ENCODE assay signal across 8 cellular contexts in the genomic region with DNA sequence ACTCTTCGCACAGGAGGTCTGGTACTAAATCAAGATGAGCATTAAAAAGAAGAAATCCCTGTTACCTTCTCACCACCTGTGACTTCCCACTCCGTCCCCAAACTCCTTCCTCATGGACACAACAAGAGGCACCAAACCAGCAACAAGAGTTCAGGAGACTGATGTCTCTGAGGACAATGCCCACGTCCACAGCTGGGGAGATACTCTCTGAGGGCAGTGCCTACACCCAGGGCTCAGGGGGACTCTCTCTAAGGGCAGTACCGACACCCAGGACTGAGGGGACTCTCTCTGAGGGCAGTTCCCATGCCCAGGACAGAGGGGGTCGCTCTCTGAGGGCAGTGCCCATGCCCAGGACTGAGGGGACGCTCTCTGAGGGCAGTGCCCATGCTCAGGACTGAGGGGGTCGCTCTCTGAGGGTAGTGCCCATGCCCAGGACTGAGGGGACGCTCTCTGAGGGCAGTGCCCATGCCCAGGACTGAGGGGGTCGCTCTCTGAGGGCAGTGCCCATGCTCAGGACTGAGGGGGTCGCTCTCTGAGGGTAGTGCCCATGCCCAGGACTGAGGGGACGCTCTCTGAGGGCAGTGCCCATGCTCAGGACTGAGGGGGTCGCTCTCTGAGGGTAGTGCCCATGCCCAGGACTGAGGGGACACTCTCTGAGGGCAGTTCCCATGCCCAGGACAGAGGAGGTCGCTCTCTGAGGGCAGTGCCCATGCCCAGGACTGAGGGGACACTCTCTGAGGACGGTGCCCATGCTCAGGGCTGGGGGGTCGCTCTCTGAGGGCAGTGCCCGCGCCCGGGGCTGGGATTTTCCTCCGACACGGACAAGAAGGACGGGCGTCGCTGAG. TPM values are rescaled to one million over a fixed set of nuclear protein-coding genes. Genes with fewer than 3 reads are reported as not detected.
A peak's percentile ranks its signal among the peaks of the same experiment; 100 is the strongest.
DNase-seq lines count a peak whose midpoint lies in the region; ATAC-seq, FAIRE-seq and TF ChIP-seq lines count a peak whose summit lies in the region.
"Not testable (repeated sequence)": the region's sequence is repeated elsewhere in the genome, so short reads cannot be mapped to it uniquely, and the experiment has no call there.

No MANE protein-coding gene starts in this region.

- 40% methylated on average over 1 of the region's 23 CpGs; no CpG with 5 or more reads in 1 of the 2 experiments for WGBS in IMR-90 (ENCODE audit: extremely low coverage in 2 of 2, insufficient read length in 1 of 2), 2 experiments

- peak overlapping the region; percentile 25 for H3K4ac ChIP-seq in IMR-90 (ENCODE audit: low read depth, low read length)

- in situ Hi-C loops in IMR-90 (cut with MboI; ENCODE audit: low sequenced_read_pairs) = not testable (repeated sequence)

- peaks cover 33% of the 10 kb centered on the region for H3K4me1 Mint-ChIP-seq in activated naive CD8-positive, alpha-beta T cell treated with anti-CD3 and anti-CD28 coated beads for 36 hours
- H3K4me1 Mint-ChIP-seq in endothelial cell (ENCODE audit: unreplicated experiment) (peaks cover 16% of the 10 kb centered on the region), neural progenitor cell (peaks cover 29% of the 10 kb centered on the region)

- not testable (repeated sequence) for TF ChIP-seq RAD21 in IMR-90 (IDR thresholded peaks at IDR 0.05; ENCODE audit: low read length)

- peak overlapping the region; percentile 73 for H4K91ac ChIP-seq in IMR-90 (ENCODE audit: insufficient read depth, low read depth, low read length)

- H2AFZ ChIP-seq in IMR-90 (replicated peaks; ENCODE audit: low read length, poor library complexity) = peak overlapping the region; percentile 92
- peak overlapping the region; percentile 92 for H2AFZ ChIP-seq in keratinocyte (ENCODE audit: control insufficient read depth, low read length)
- H2AFZ ChIP-seq in neural progenitor cell (replicated peaks) = not testable (repeated sequence)

- H2BK15ac ChIP-seq in IMR-90 (ENCODE audit: low read depth, low read length) = not testable (repeated sequence)

- peak overlapping the region; percentile 39 for H2BK5ac ChIP-seq in IMR-90 (ENCODE audit: low read depth, low read length, poor library complexity, severe bottlenecking)

- not testable (repeated sequence) for H4K5ac ChIP-seq in IMR-90 (ENCODE audit: low read depth, low read length)

- 0 out of 2 replicates have a peak overlapping the region, but pooled peaks have one; percentile 35 for H3K56ac ChIP-seq in IMR-90 (ENCODE audit: extremely low read depth, insufficient read depth, low read length)

- not testable (repeated sequence) for H3K18ac ChIP-seq in IMR-90 (ENCODE audit: low read depth, low read length)

- CTCF ChIA-PET in IMR-90 (lab: Yijun Ruan, JAX) = interaction anchor here (0.6 kb wide), 1 partner anchor 39 kb away, joined by 3 read pairs; no protein-coding TSS in a partner anchor

- H3K14ac ChIP-seq in IMR-90 (replicated peaks; ENCODE audit: low read depth, low read length) = peak overlapping the region; percentile 75

- peak overlapping the region; percentile 99 for H2AK9ac ChIP-seq in IMR-90 (replicated peaks; ENCODE audit: low read depth, low read length, poor library complexity)

- H4K20me1 ChIP-seq in BLaER1; IMR-90 (ENCODE audit: insufficient read depth, low read length); keratinocyte (ENCODE audit: control insufficient read depth, extremely low read depth, insufficient read depth, low read length): not testable (repeated sequence)
- H4K20me1 ChIP-seq in neural progenitor cell (ENCODE audit: low read depth) = peaks cover 14% of the 10 kb centered on the region

- peaks cover 52% of the 10 kb centered on the region for H3K36me3 ChIP-seq in BLaER1
- not testable (repeated sequence) for H3K36me3 ChIP-seq in IMR-90 (ENCODE audit: control insufficient read depth, insufficient read depth, low read length); keratinocyte (ENCODE audit: control insufficient read depth in 2 of 2, extremely low read depth in 1 of 2, insufficient read depth in 2 of 2, low read length in 2 of 2); neural progenitor cell
- peaks cover 52% of the 10 kb centered on the region for H3K36me3 ChIP-seq in SJSA1

- TF ChIP-seq CTCF in IMR-90 (conservative IDR thresholded peaks at IDR 0.05; ENCODE audit: low read depth, low read length); endothelial cell (IDR thresholded peaks at IDR 0.05; ENCODE audit: unreplicated experiment); keratinocyte (optimal IDR thresholded peaks at IDR 0.05 in 1 of 3, IDR thresholded peaks at IDR 0.05 in 1 of 3, conservative IDR thresholded peaks at IDR 0.05 in 1 of 3; ENCODE audit: extremely low read depth in 1 of 3, insufficient read depth in 2 of 3, low read length in 3 of 3); neural progenitor cell (IDR thresholded peaks at IDR 0.05): not testable (repeated sequence)

- H3K27me3 Mint-ChIP-seq in activated naive CD8-positive, alpha-beta T cell treated with anti-CD3 and anti-CD28 coated beads for 36 hours; endothelial cell (ENCODE audit: unreplicated experiment); neural progenitor cell (ENCODE audit: insufficient read depth, low read depth): not testable (repeated sequence)

- peak overlapping the region; percentile 85 for H3K4me3 Mint-ChIP-seq in activated naive CD8-positive, alpha-beta T cell treated with anti-CD3 and anti-CD28 coated beads for 36 hours
- H3K4me3 Mint-ChIP-seq in endothelial cell (ENCODE audit: unreplicated experiment) (peak overlapping the region; percentile 92), neural progenitor cell (peak overlapping the region; percentile 87)

- not testable (repeated sequence) for BruUV-seq in IMR-90 (replicated peaks; lab: Mats Ljungman, UMichigan)

- peaks cover 43% of the 10 kb centered on the region for H3K4me1 ChIP-seq in BLaER1
- not testable (repeated sequence) for H3K4me1 ChIP-seq in IMR-90 (ENCODE audit: control insufficient read depth, insufficient read depth, low read length)
- peaks cover 27% of the 10 kb centered on the region for H3K4me1 ChIP-seq in SJSA1 (replicated peaks)
- peaks cover 12% of the 10 kb centered on the region for H3K4me1 ChIP-seq in keratinocyte (ENCODE audit: control insufficient read depth, extremely low read depth, insufficient read depth, low read length)
- peaks cover 18% of the 10 kb centered on the region for H3K4me1 ChIP-seq in neural progenitor cell

- not testable (repeated sequence) for DNase-seq in IMR-90; SJSA1 (ENCODE audit: low read depth in 1 of 2, low spot score in 2 of 2); activated naive CD8-positive, alpha-beta T cell treated with anti-CD3 and anti-CD28 coated beads for 36 hours; endothelial cell (ENCODE audit: low spot score); keratinocyte (ENCODE audit: low read depth, low spot score); neural progenitor cell (ENCODE audit: low spot score)
- peak in 1 of 49 donors; percentile 62 for DNase-seq in substantia nigra (lab: John Stamatoyannopoulos, UW)

- peak overlapping the region; percentile 90 for H3K27ac Mint-ChIP-seq in activated naive CD8-positive, alpha-beta T cell treated with anti-CD3 and anti-CD28 coated beads for 36 hours
- peak overlapping the region; percentile 44 for H3K27ac Mint-ChIP-seq in endothelial cell (ENCODE audit: unreplicated experiment)
- peak overlapping the region; percentile 53 for H3K27ac Mint-ChIP-seq in neural progenitor cell

- not testable (repeated sequence) for H3K9me3 Mint-ChIP-seq in activated naive CD8-positive, alpha-beta T cell treated with anti-CD3 and anti-CD28 coated beads for 36 hours; endothelial cell (ENCODE audit: unreplicated experiment); neural progenitor cell

- H3K27ac ChIP-seq in BLaER1 = peak overlapping the region; percentile 97
- peak overlapping the region; percentile 42 for H3K27ac ChIP-seq in IMR-90 (ENCODE audit: insufficient read depth, low read length)
- peak overlapping the region; percentile 99 for H3K27ac ChIP-seq in SJSA1
- H3K27ac ChIP-seq in keratinocyte (ENCODE audit: control insufficient read depth, insufficient read depth, low read length) = peak overlapping the region; percentile 71
- H3K27ac ChIP-seq in neural progenitor cell = not testable (repeated sequence)
- peak overlapping the region; percentile 61 for H3K27ac ChIP-seq in substantia nigra (ENCODE audit: low read depth, low read length, poor library complexity, severe bottlenecking)

- H3K27me3 ChIP-seq in BLaER1; IMR-90 (ENCODE audit: control insufficient read depth, insufficient read depth, low read length); SJSA1 (replicated peaks); keratinocyte (ENCODE audit: control insufficient read depth, extremely low read depth, insufficient read depth, low read length); neural progenitor cell: not testable (repeated sequence)

- H4K8ac ChIP-seq in IMR-90 (ENCODE audit: low read depth in 2 of 2, low read length in 2 of 2) = peak overlapping the region in 1 of 2 experiments; percentile 19; a peak in 1 of 4 replicates

- peaks cover 52% of the 10 kb centered on the region for H3K79me2 ChIP-seq in keratinocyte (ENCODE audit: control insufficient read depth, insufficient read depth, low read length)
- peaks cover 57% of the 10 kb centered on the region for H3K79me2 ChIP-seq in neural progenitor cell (ENCODE audit: low read depth)

- peaks cover 22% of the 10 kb centered on the region for H3K9me3 ChIP-seq in BLaER1
- not testable (repeated sequence) for H3K9me3 ChIP-seq in IMR-90 (ENCODE audit: control insufficient read depth, insufficient read depth, low read length); SJSA1 (replicated peaks); keratinocyte (ENCODE audit: control insufficient read depth, low read depth, low read length); neural progenitor cell (ENCODE audit: low read depth)

- not testable (repeated sequence) for H3F3A ChIP-seq in neural progenitor cell (ENCODE audit: low read depth)

- dilution Hi-C loops in IMR-90 (cut with HindIII; ENCODE audit: low sequenced_read_pairs, unreplicated experiment); keratinocyte (cut with MboI; ENCODE audit: extremely low pct_ligation_motif_present, low sequenced_read_pairs): not testable (repeated sequence)

- H3K36me3 Mint-ChIP-seq in activated naive CD8-positive, alpha-beta T cell treated with anti-CD3 and anti-CD28 coated beads for 36 hours = peaks cover 38% of the 10 kb centered on the region
- peaks cover 24% of the 10 kb centered on the region for H3K36me3 Mint-ChIP-seq in endothelial cell (ENCODE audit: low read depth, unreplicated experiment)
- peaks cover 13% of the 10 kb centered on the region for H3K36me3 Mint-ChIP-seq in neural progenitor cell

- intact Hi-C loops in IMR-90 (cut with micrococcal nuclease) = loop anchor here (2.0 kb wide), 4 partner anchors 37 to 153 kb away; partner anchors contain the start of genes DYNC2I1 and ESYT2

- peaks cover 19% of the 10 kb centered on the region for H3K9me1 ChIP-seq in IMR-90 (ENCODE audit: insufficient read depth, low read length)
- not testable (repeated sequence) for H3K9me1 ChIP-seq in keratinocyte (ENCODE audit: control insufficient read depth, extremely low read depth, insufficient read depth, low read length)

- H3K9ac ChIP-seq in BLaER1 (peak overlapping the region; percentile 98), IMR-90 (ENCODE audit: low read depth, low read length) (peak overlapping the region; percentile 73), keratinocyte (ENCODE audit: control insufficient read depth, extremely low read depth, insufficient read depth, low read length) (peak overlapping the region; percentile 93), neural progenitor cell (peak overlapping the region; percentile 90)

- H2BK120ac ChIP-seq in IMR-90 (ENCODE audit: low read depth, low read length) = peak overlapping the region; percentile 8; the same call in 1 of the 2 replicates

- peaks cover 15 to 45% of the 10 kb centered on the region in 2 experiments for H3K79me1 ChIP-seq in IMR-90 (ENCODE audit: low read depth in 1 of 2, low read length in 2 of 2)

- H3K23ac ChIP-seq in IMR-90 (ENCODE audit: low read depth, low read length) = peak overlapping the region; percentile 59

- H3K4me2 ChIP-seq in BLaER1 (peak overlapping the region; percentile 94), IMR-90 (ENCODE audit: low read depth, low read length) (peak overlapping the region; percentile 90), keratinocyte (ENCODE audit: control insufficient read depth, extremely low read depth, insufficient read depth, low read depth, low read length) (peak overlapping the region; percentile 93), neural progenitor cell (peak overlapping the region; percentile 80)

- not testable (repeated sequence) for ATAC-seq in IMR-90 (ENCODE audit: low read depth)

- H3K4me3 ChIP-seq in BLaER1 = peak overlapping the region; percentile 99
- peak overlapping the region; percentile 87 for H3K4me3 ChIP-seq in IMR-90 (ENCODE audit: insufficient read depth, low read depth, low read length)
- peak overlapping the region; percentile 94 for H3K4me3 ChIP-seq in SJSA1
- peak overlapping the region; percentile 72 to 98 (median 79) for H3K4me3 ChIP-seq in keratinocyte (ENCODE audit: control insufficient read depth in 2 of 3, extremely low read depth in 1 of 3, insufficient read depth in 2 of 3, low read depth in 1 of 3, low read length in 3 of 3)
- peak overlapping the region; percentile 69 for H3K4me3 ChIP-seq in neural progenitor cell

- POLR2A ChIA-PET in IMR-90 (lab: Charles Lee; ENCODE audit: unreplicated experiment) = not testable (repeated sequence)

- H2BK20ac ChIP-seq in IMR-90 (ENCODE audit: low read depth, low read length) = not testable (repeated sequence)

- not testable (repeated sequence) for TF ChIP-seq POLR2A in IMR-90 (IDR thresholded peaks at IDR 0.05; ENCODE audit: low read depth, low read length)

- H2AK5ac ChIP-seq in IMR-90 (ENCODE audit: low read depth, low read length) = peak overlapping the region; percentile 86

- not testable (repeated sequence) for FAIRE-seq in keratinocyte (lab: Jason Lieb, UNC)

RNA-seq across cellular contexts. Expression of gene NCAPG2, which starts 0.7 kb away (rescaled TPM):
- total RNA-seq in IMR-90 (2012; rRNA removed) (25.8 and 31.7 TPM in 2 replicates), endothelial cell (ENCODE audit: unreplicated experiment) (25.6 TPM), neural progenitor cell (ENCODE audit: low replicate concordance) (74.3 and 89.6 TPM in 2 replicates)
- polyA plus RNA-seq in IMR-90 (2012; rRNA removed) (24.6 and 25.6 TPM in 2 replicates), keratinocyte (4.4 to 16.5 TPM (median 14.9 TPM) in 3 replicates)
- polyA plus RNA-seq in IMR-90 (2012; cell fraction: cytosol; rRNA removed) = 7.0 and 13.1 TPM in 2 replicates
- 7.8 and 11.2 TPM in 2 replicates for polyA plus RNA-seq in IMR-90 (2012; cell fraction: nucleus; rRNA removed; ENCODE audit: low replicate concordance)
- 54.5 and 61.4 TPM in 2 replicates for total RNA-seq in SJSA1 (2014; rRNA removed; shearing (Covaris generic))
- 100 to 1,000 TPM; 104 to 108 TPM for total RNA-seq in activated naive CD8-positive, alpha-beta T cell treated with anti-CD3 and anti-CD28 coated beads for 36 hours
- 1.2 TPM for polyA plus RNA-seq in keratinocyte (2011; ENCODE audit: low read depth)
- 4.6 and 6.0 TPM in 2 replicates for polyA plus RNA-seq in keratinocyte (2011; cell fraction: cytosol; rRNA removed)
- 7.7 and 7.8 TPM in 2 replicates for polyA plus RNA-seq in keratinocyte (2011; cell fraction: nucleus; rRNA removed)
- polyA plus RNA-seq in keratinocyte (2012; ENCODE audit: low replicate concordance) = 1.5 and 12.4 TPM in 2 replicates
- 6.0 to 20.7 TPM (median 15.5 TPM) in 3 replicates for polyA minus RNA-seq in keratinocyte
- polyA minus RNA-seq in keratinocyte (2011; cell fraction: cytosol; rRNA and poly(A)+ RNA removed) = 4.4 TPM
- 5.2 and 8.7 TPM in 2 replicates for polyA minus RNA-seq in keratinocyte (2011; cell fraction: nucleus; rRNA and poly(A)+ RNA removed)
